ENCODE assay signal across 1 cellular context in genomic region chr15:62739507-62739906, GRCh38.
TF ChIP-seq lines count a peak whose summit lies in the region.

No MANE protein-coding gene starts in this region.

TF ChIP-seq in IMR-90, 13 proteins besides CTCF, POLR2A, EP300 and RAD21 (continued from another document):
- TF ChIP-seq USF2 (IDR thresholded peaks at IDR 0.05; ENCODE audit: low read depth, low read length) (no peak), BHLHE40 (IDR thresholded peaks at IDR 0.05; ENCODE audit: low read depth, low read length) (no peak)
